ENCODE assay signal across 18 cellular contexts in the genomic region with DNA sequence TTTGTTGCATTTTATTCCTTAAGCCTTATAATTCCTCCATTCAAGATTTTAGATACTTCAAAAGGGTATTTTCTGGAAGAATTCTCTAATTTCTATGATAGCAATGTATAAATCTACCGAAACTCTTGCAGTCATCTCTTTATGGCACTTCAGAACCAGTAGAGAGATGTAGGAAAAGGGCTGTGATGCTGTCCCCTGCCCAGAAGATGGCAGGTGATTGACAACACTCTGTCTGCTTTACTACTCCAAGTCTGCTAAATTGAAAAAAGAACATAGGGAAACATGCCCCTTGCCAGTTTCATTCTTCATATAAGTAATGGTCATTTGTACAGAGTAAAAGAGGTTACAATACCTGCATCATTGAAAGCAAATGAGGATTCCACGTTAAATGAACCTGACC. TPM values are rescaled to one million over a fixed set of nuclear protein-coding genes. Genes with fewer than 3 reads are reported as not detected.
DNase-seq lines count a peak whose midpoint lies in the region; ATAC-seq and TF ChIP-seq lines count a peak whose summit lies in the region.
"Had no signal": no experiment of that assay in that cellular context is flagged by ENCODE, and none has a peak within 500 bp of the region (broad histone marks: within the 10 kb centered on the region; RNA-seq: fewer than 3 reads in every experiment).

No MANE protein-coding gene starts in this region.

- H3K4me3 ChIP-seq in DOHH2 (ENCODE audit: low read length): no peak overlapping the region
- H3K4me3 ChIP-seq in OCI-LY3 (ENCODE audit: low read length): no peak overlapping the region
- peak overlapping the region; percentile 10 for H3K4me3 ChIP-seq in endodermal cell (ENCODE audit: low read length)
- no peak overlapping the region for H3K4me3 ChIP-seq in osteoblast (ENCODE audit: insufficient read depth, low read length)

- peaks cover 17% of the 10 kb centered on the region for H3K4me1 Mint-ChIP-seq in endodermal cell
- peaks cover 32% of the 10 kb centered on the region for H3K4me1 Mint-ChIP-seq in activated T-cell treated with anti-CD3 and anti-CD28 coated beads, Interleukin-2, amount 50 U/mL, for 4 hours (ENCODE audit: low read depth)

- no peaks in the 10 kb centered on the region for H4K20me1 ChIP-seq in DOHH2 (ENCODE audit: control insufficient read depth, insufficient read depth, low read depth, low read length)
- H4K20me1 ChIP-seq in OCI-LY3 (ENCODE audit: insufficient read depth, low read length): no peaks in the 10 kb centered on the region
- no peaks in the 10 kb centered on the region for H4K20me1 ChIP-seq in osteoblast (ENCODE audit: insufficient read depth, low read length)

- H3K9me3 ChIP-seq in DOHH2 (ENCODE audit: control insufficient read depth, insufficient read depth, low read length) (no peaks in the 10 kb centered on the region), OCI-LY3 (ENCODE audit: insufficient read depth, low read length) (no peaks in the 10 kb centered on the region), endodermal cell (ENCODE audit: control insufficient read depth, low read length) (no peaks in the 10 kb centered on the region), osteoblast (ENCODE audit: low read depth, low read length) (no peaks in the 10 kb centered on the region)

- H3K4me2 ChIP-seq in DOHH2 (ENCODE audit: low read length) (no peak overlapping the region), OCI-LY3 (ENCODE audit: low read length) (no peak overlapping the region), osteoblast (ENCODE audit: insufficient read depth, low read length) (no peak overlapping the region)

- no peaks in the 10 kb centered on the region for H3K9me3 Mint-ChIP-seq in endodermal cell
- H3K9me3 Mint-ChIP-seq in activated T-cell treated with anti-CD3 and anti-CD28 coated beads, Interleukin-2, amount 50 U/mL, for 4 hours: no peaks in the 10 kb centered on the region
- H3K9me3 Mint-ChIP-seq: CD4-positive, CD25-positive, alpha-beta regulatory T cell had no signal

- CTCF ChIA-PET in RWPE1 (lab: Yijun Ruan, JAX): interaction anchor here (0.6 to 1.5 kb wide), 5 partner anchors 15 to 604 kb away, joined by 3 to 8 read pairs (median 4); no protein-coding TSS in a partner anchor

- WGBS in endodermal cell (ENCODE audit: insufficient coverage in 1 of 2, insufficient read length in 1 of 2), 2 experiments: 92 to 95% methylated on average over 2 of the region's 2 CpGs

- H3K79me2 ChIP-seq in DOHH2 (ENCODE audit: control insufficient read depth, low read length) (peaks cover 48% of the 10 kb centered on the region), OCI-LY3 (ENCODE audit: low read length) (peaks cover 29% of the 10 kb centered on the region), osteoblast (ENCODE audit: insufficient read depth, low read length) (peaks cover 40% of the 10 kb centered on the region)

- H3K36me3 ChIP-seq in DOHH2 (ENCODE audit: control insufficient read depth, low read length) (peaks cover 91% of the 10 kb centered on the region), OCI-LY3 (replicated peaks; ENCODE audit: low read depth, low read length) (peaks cover 25% of the 10 kb centered on the region), endodermal cell (ENCODE audit: control insufficient read depth, insufficient read depth, low read length) (peaks cover 78% of the 10 kb centered on the region), osteoblast (ENCODE audit: insufficient read depth, low read length) (peaks cover 59% of the 10 kb centered on the region)

- H3K4me3 Mint-ChIP-seq in endodermal cell: no peak overlapping the region
- no peak overlapping the region for H3K4me3 Mint-ChIP-seq in activated T-cell treated with anti-CD3 and anti-CD28 coated beads, Interleukin-2, amount 50 U/mL, for 4 hours
- H3K4me3 Mint-ChIP-seq: CD4-positive, CD25-positive, alpha-beta regulatory T cell had no signal

- H3K27me3 Mint-ChIP-seq in endodermal cell (ENCODE audit: insufficient read depth): no peaks in the 10 kb centered on the region
- no peaks in the 10 kb centered on the region for H3K27me3 Mint-ChIP-seq in activated T-cell treated with anti-CD3 and anti-CD28 coated beads, Interleukin-2, amount 50 U/mL, for 4 hours (ENCODE audit: low read depth)
- H3K27me3 Mint-ChIP-seq: CD4-positive, CD25-positive, alpha-beta regulatory T cell had no signal

- no peaks in the 10 kb centered on the region for H3F3A ChIP-seq in DOHH2 (ENCODE audit: control insufficient read depth, insufficient read depth)

- POLR2A ChIA-PET in RWPE1 (lab: Yijun Ruan, JAX; ENCODE audit: low non-redundant PET): no interaction called here

- TF ChIP-seq CTCF in DOHH2 (IDR thresholded peaks at IDR 0.05; ENCODE audit: low read depth, low read length, poor library complexity, severe bottlenecking): peak; percentile 20
- 0 out of 2 replicates have a peak, but pooled peaks have one; percentile 9 for TF ChIP-seq CTCF in GM12874 (IDR thresholded peaks at IDR 0.05; ENCODE audit: insufficient read depth, low read depth, low read length)
- peak; percentile 24 for TF ChIP-seq CTCF in OCI-LY3 (IDR thresholded peaks at IDR 0.05; ENCODE audit: low read depth, low read length)
- peak; percentile 65 for TF ChIP-seq CTCF in endodermal cell (conservative IDR thresholded peaks at IDR 0.05)
- TF ChIP-seq CTCF in osteoblast (IDR thresholded peaks at IDR 0.05; ENCODE audit: extremely low read depth, low read depth, low read length): no peak
- no peak for TF ChIP-seq CTCF in RWPE1 (conservative IDR thresholded peaks at IDR 0.05; ENCODE audit: low read depth)

- no peak overlapping the region for H3K27ac ChIP-seq in DOHH2 (ENCODE audit: low read depth, low read length)
- H3K27ac ChIP-seq in OCI-LY3 (ENCODE audit: low read length): no peak overlapping the region
- H3K27ac ChIP-seq in endodermal cell (ENCODE audit: low read depth, low read length): no peak overlapping the region
- no peak overlapping the region for H3K27ac ChIP-seq in osteoblast (ENCODE audit: low read depth, low read length)
- H3K27ac ChIP-seq in RWPE1: no peak overlapping the region
- H3K27ac ChIP-seq: HL-60 had no signal

- no peaks in the 10 kb centered on the region for H3K9me2 ChIP-seq in DOHH2 (replicated peaks; ENCODE audit: control insufficient read depth, low read length)

- H2AFZ ChIP-seq in OCI-LY3 (ENCODE audit: low read depth, low read length) (no peak overlapping the region), osteoblast (ENCODE audit: low read length) (no peak overlapping the region)

- H3K36me3 Mint-ChIP-seq in endodermal cell (ENCODE audit: low read depth): peaks cover 62% of the 10 kb centered on the region
- peaks cover 36% of the 10 kb centered on the region for H3K36me3 Mint-ChIP-seq in activated T-cell treated with anti-CD3 and anti-CD28 coated beads, Interleukin-2, amount 50 U/mL, for 4 hours (ENCODE audit: insufficient read depth)

- DNase-seq in endodermal cell (no peak), osteoblast (ENCODE audit: insufficient read length, low spot score, missing footprints) (no peak), RWPE1 (ENCODE audit: low spot score) (no peak)
- no peak for DNase-seq in activated T-cell treated with anti-CD3 and anti-CD28 coated beads, Interleukin-2, amount 50 U/mL, for 4 hours
- DNase-seq: AML-193, Calu3, DMS79 treated with DMSO at 0.1 percent for 48 hours, GDM1, NCI-H1105, NCI-H187, NCI-H82 had no signal

- H3K9ac ChIP-seq in OCI-LY3 (ENCODE audit: low read length): no peak overlapping the region
- H3K9ac ChIP-seq in endodermal cell (ENCODE audit: extremely low read depth, low read length, poor library complexity, severe bottlenecking): no peak overlapping the region

- H3K27me3 ChIP-seq in DOHH2 (ENCODE audit: control insufficient read depth, low read length) (no peaks in the 10 kb centered on the region), OCI-LY3 (ENCODE audit: low read depth, low read length) (no peaks in the 10 kb centered on the region), endodermal cell (ENCODE audit: control insufficient read depth, insufficient read depth, low read length, poor library complexity, severe bottlenecking) (no peaks in the 10 kb centered on the region), osteoblast (ENCODE audit: insufficient read depth, low read length) (no peaks in the 10 kb centered on the region)

- H3K4me1 ChIP-seq in DOHH2 (ENCODE audit: control insufficient read depth, low read length): peaks cover 19% of the 10 kb centered on the region
- H3K4me1 ChIP-seq in OCI-LY3 (ENCODE audit: low read length): peaks cover 10% of the 10 kb centered on the region
- H3K4me1 ChIP-seq in endodermal cell (ENCODE audit: control insufficient read depth, insufficient read depth, low read length): no peaks in the 10 kb centered on the region
- peaks cover 12% of the 10 kb centered on the region for H3K4me1 ChIP-seq in osteoblast (ENCODE audit: insufficient read depth, low read length)

- no peak for ATAC-seq in HG03095 (IDR thresholded peaks at IDR 0.05; ENCODE audit: unreplicated experiment)
- no peak for ATAC-seq in activated T-cell treated with anti-CD3 and anti-CD28 coated beads, Interleukin-2, amount 50 U/mL, for 4 hours
- ATAC-seq: HCT116 had no signal

- H3K27ac Mint-ChIP-seq in endodermal cell: no peak overlapping the region

RNA-seq across cellular contexts. Expression of gene TCTN3, which starts 5.1 kb away (rescaled TPM):
- total RNA-seq in endodermal cell (10 to 100 TPM; 53.5 to 57.7 TPM), osteoblast (34.4 and 44.2 TPM in 2 replicates)
- 63.9 TPM for polyA plus RNA-seq in endodermal cell (2013, experiment 1 of 2)
- polyA plus RNA-seq in endodermal cell (2013, experiment 2 of 2): 57.0 TPM
- 10 to 100 TPM; 28.3 to 35.7 (median 29.3) TPM for total RNA-seq in activated T-cell treated with anti-CD3 and anti-CD28 coated beads, Interleukin-2, amount 50 U/mL, for 4 hours

RNA-seq across cellular contexts. Expression of gene ALDH18A1, which starts 32.1 kb away (rescaled TPM):
- total RNA-seq in endodermal cell (100 to 1,000 TPM in 1 of 2 donors, 10 to 100 TPM in 1; 81.0 to 130 TPM), osteoblast (93.1 and 98.4 TPM in 2 replicates)
- polyA plus RNA-seq in endodermal cell (2013, experiment 1 of 2): 71.0 TPM
- polyA plus RNA-seq in endodermal cell (2013, experiment 2 of 2): 66.7 TPM
- 100 to 1,000 TPM in 1 of 3 donors, 10 to 100 TPM in 2; 90.8 to 106 (median 95.5) TPM for total RNA-seq in activated T-cell treated with anti-CD3 and anti-CD28 coated beads, Interleukin-2, amount 50 U/mL, for 4 hours

Comparison
In these comparisons a context has a peak if more than half of its experiments do, and no peak if none do; other contexts are left out.
1. CTCF ChIP-seq: peak in DOHH2 (single experiment), GM12874 (single experiment), OCI-LY3 (single experiment) and endodermal cell (single experiment); none in osteoblast (single experiment) and RWPE1 (single experiment).